In genomic region chr11:128463975-128464374, GRCh38 we compare ENCODE assay signal across 12 cellular contexts.
DNase-seq lines count a peak whose midpoint lies in the region; ATAC-seq and TF ChIP-seq lines count a peak whose summit lies in the region.
"Had no signal": no experiment of that assay in that cellular context is flagged by ENCODE, and none has a peak within 500 bp of the region (broad histone marks: within the 10 kb centered on the region; RNA-seq: fewer than 3 reads in every experiment).

No MANE protein-coding gene starts in this region.

- H3K4me3 Mint-ChIP-seq in activated T-cell treated with anti-CD3 and anti-CD28 coated beads, Interleukin-2, amount 50 U/mL, for 24 hours = peak overlapping the region; percentile 73
- H3K4me3 Mint-ChIP-seq in activated T-helper 1 cell treated with anti-CD3 and anti-CD28 coated beads, Interleukin-12 subunit alpha, Interleukin-12 subunit beta, Interleukin-2, Interleukin-4 antibody, amounts not matched to agents 30 ng/mL and 10 ng/mL and 1 ng/mL, durations not matched to agents 14 hours and 24 hours and 36 hours = peak overlapping the region; percentile 83
- peak overlapping the region; percentile 69 to 84 for H3K4me3 Mint-ChIP-seq in stimulated activated naive CD8-positive, alpha-beta T cell treated with anti-CD3 and anti-CD28 coated beads, Interleukin-15, amount 100 ng/mL, for 72 hours
- H3K4me3 Mint-ChIP-seq: GM23338 had no signal

- H3K9me3 ChIP-seq in right lobe of liver = no peaks in the 10 kb centered on the region

- H3K4me3 ChIP-seq in right lobe of liver = no peak overlapping the region
- H3K4me3 ChIP-seq: GM23338, K562 had no signal

- peaks cover 0 to 9% (median 6%) of the 10 kb centered on the region in 4 donors for H3K36me3 ChIP-seq in right lobe of liver

- H3K4me1 Mint-ChIP-seq in activated T-cell treated with anti-CD3 and anti-CD28 coated beads, Interleukin-2, amount 50 U/mL, for 24 hours (ENCODE audit: low read depth) = peaks cover 98% of the 10 kb centered on the region
- peaks cover 98% of the 10 kb centered on the region for H3K4me1 Mint-ChIP-seq in activated T-helper 1 cell treated with anti-CD3 and anti-CD28 coated beads, Interleukin-12 subunit alpha, Interleukin-12 subunit beta, Interleukin-2, Interleukin-4 antibody, amounts not matched to agents 30 ng/mL and 10 ng/mL and 1 ng/mL, durations not matched to agents 14 hours and 24 hours and 36 hours (ENCODE audit: low read depth)
- peaks cover 98% of the 10 kb centered on the region for H3K4me1 Mint-ChIP-seq in stimulated activated naive CD8-positive, alpha-beta T cell treated with anti-CD3 and anti-CD28 coated beads, Interleukin-15, amount 100 ng/mL, for 72 hours

- TF ChIP-seq POLR2A in right lobe of liver (IDR thresholded peaks at IDR 0.05) = no peak

- H3K36me3 Mint-ChIP-seq in activated T-cell treated with anti-CD3 and anti-CD28 coated beads, Interleukin-2, amount 50 U/mL, for 24 hours (ENCODE audit: low read depth) = peaks cover 99% of the 10 kb centered on the region
- peaks cover 92% of the 10 kb centered on the region for H3K36me3 Mint-ChIP-seq in activated T-helper 1 cell treated with anti-CD3 and anti-CD28 coated beads, Interleukin-12 subunit alpha, Interleukin-12 subunit beta, Interleukin-2, Interleukin-4 antibody, amounts not matched to agents 30 ng/mL and 10 ng/mL and 1 ng/mL, durations not matched to agents 14 hours and 24 hours and 36 hours (ENCODE audit: low read depth)

- 58% methylated on average over 3 of the region's 3 CpGs for WGBS in right lobe of liver (ENCODE audit: insufficient coverage, low coverage, low lambda C conversion rate, missing lambda C conversion rate)

- no peaks in the 10 kb centered on the region for H3K27me3 ChIP-seq in right lobe of liver

- H3K4me1 ChIP-seq in right lobe of liver = no peaks in the 10 kb centered on the region

- peak overlapping the region; percentile 99 for H3K27ac Mint-ChIP-seq in activated T-cell treated with anti-CD3 and anti-CD28 coated beads, Interleukin-2, amount 50 U/mL, for 24 hours
- peak overlapping the region; percentile 95 for H3K27ac Mint-ChIP-seq in activated T-helper 1 cell treated with anti-CD3 and anti-CD28 coated beads, Interleukin-12 subunit alpha, Interleukin-12 subunit beta, Interleukin-2, Interleukin-4 antibody, amounts not matched to agents 30 ng/mL and 10 ng/mL and 1 ng/mL, durations not matched to agents 14 hours and 24 hours and 36 hours
- peak overlapping the region; percentile 84 to 96 for H3K27ac Mint-ChIP-seq in stimulated activated naive CD8-positive, alpha-beta T cell treated with anti-CD3 and anti-CD28 coated beads, Interleukin-15, amount 100 ng/mL, for 72 hours
- H3K27ac Mint-ChIP-seq: GM23338 had no signal

- intact Hi-C loops in activated T-helper 1 cell treated with anti-CD3 and anti-CD28 coated beads, Interleukin-12 subunit alpha, Interleukin-12 subunit beta, Interleukin-2, Interleukin-4 antibody, amounts not matched to agents 30 ng/mL and 10 ng/mL and 1 ng/mL, durations not matched to agents 14 hours and 24 hours and 36 hours (cut with micrococcal nuclease) = loop anchor here (2.0 kb wide), 1 partner anchor 41 kb away; no protein-coding TSS in a partner anchor
- intact Hi-C loops in right lobe of liver (cut with DNase I) = no loop called here

- ATAC-seq in right lobe of liver (no peak), HG03520 (IDR thresholded peaks at IDR 0.05; ENCODE audit: unreplicated experiment) (no peak), HG03108 (IDR thresholded peaks at IDR 0.05; ENCODE audit: unreplicated experiment) (no peak)
- no peak for ATAC-seq in stimulated activated naive CD8-positive, alpha-beta T cell treated with anti-CD3 and anti-CD28 coated beads, Interleukin-15, amount 100 ng/mL, for 72 hours
- ATAC-seq: GM23338, K562 had no signal

- H3K9me3 Mint-ChIP-seq in activated T-cell treated with anti-CD3 and anti-CD28 coated beads, Interleukin-2, amount 50 U/mL, for 24 hours = no peaks in the 10 kb centered on the region
- no peaks in the 10 kb centered on the region for H3K9me3 Mint-ChIP-seq in activated T-helper 1 cell treated with anti-CD3 and anti-CD28 coated beads, Interleukin-12 subunit alpha, Interleukin-12 subunit beta, Interleukin-2, Interleukin-4 antibody, amounts not matched to agents 30 ng/mL and 10 ng/mL and 1 ng/mL, durations not matched to agents 14 hours and 24 hours and 36 hours
- no peaks in the 10 kb centered on the region for H3K9me3 Mint-ChIP-seq in stimulated activated naive CD8-positive, alpha-beta T cell treated with anti-CD3 and anti-CD28 coated beads, Interleukin-15, amount 100 ng/mL, for 72 hours
- H3K9me3 Mint-ChIP-seq: GM23338 had no signal

- TF ChIP-seq CTCF in right lobe of liver (IDR thresholded peaks at IDR 0.05) = no peak

- H3K27me3 Mint-ChIP-seq in activated T-cell treated with anti-CD3 and anti-CD28 coated beads, Interleukin-2, amount 50 U/mL, for 24 hours = no peaks in the 10 kb centered on the region
- no peaks in the 10 kb centered on the region for H3K27me3 Mint-ChIP-seq in activated T-helper 1 cell treated with anti-CD3 and anti-CD28 coated beads, Interleukin-12 subunit alpha, Interleukin-12 subunit beta, Interleukin-2, Interleukin-4 antibody, amounts not matched to agents 30 ng/mL and 10 ng/mL and 1 ng/mL, durations not matched to agents 14 hours and 24 hours and 36 hours (ENCODE audit: insufficient read depth)
- no peaks in the 10 kb centered on the region for H3K27me3 Mint-ChIP-seq in stimulated activated naive CD8-positive, alpha-beta T cell treated with anti-CD3 and anti-CD28 coated beads, Interleukin-15, amount 100 ng/mL, for 72 hours

- peak overlapping the region in 2 of 3 donors; percentile 29 to 30 for H3K27ac ChIP-seq in right lobe of liver

- no peak for DNase-seq in activated T-cell treated with anti-CD3 and anti-CD28 coated beads, Interleukin-2, amount 50 U/mL, for 24 hours
- no peak for DNase-seq in activated T-cell treated with anti-CD3 and anti-CD28 coated beads, Interleukin-2, amount 50 U/mL, for 48 hours
- no peak for DNase-seq in activated T-helper 1 cell treated with anti-CD3 and anti-CD28 coated beads, Interleukin-12 subunit alpha, Interleukin-12 subunit beta, Interleukin-2, Interleukin-4 antibody, amounts not matched to agents 30 ng/mL and 10 ng/mL and 1 ng/mL, durations not matched to agents 14 hours and 24 hours and 36 hours (ENCODE audit: low spot score)
- DNase-seq in right lobe of liver (no peak), foreskin melanocyte (no peak)
- peak in 1 of 2 donors; percentile 6 for DNase-seq in stimulated activated naive CD8-positive, alpha-beta T cell treated with anti-CD3 and anti-CD28 coated beads, Interleukin-15, amount 100 ng/mL, for 72 hours
- DNase-seq: GDM1, nucleus accumbens had no signal
